Comparison of ENCODE assay signal across 8 cellular contexts in the genomic region with DNA sequence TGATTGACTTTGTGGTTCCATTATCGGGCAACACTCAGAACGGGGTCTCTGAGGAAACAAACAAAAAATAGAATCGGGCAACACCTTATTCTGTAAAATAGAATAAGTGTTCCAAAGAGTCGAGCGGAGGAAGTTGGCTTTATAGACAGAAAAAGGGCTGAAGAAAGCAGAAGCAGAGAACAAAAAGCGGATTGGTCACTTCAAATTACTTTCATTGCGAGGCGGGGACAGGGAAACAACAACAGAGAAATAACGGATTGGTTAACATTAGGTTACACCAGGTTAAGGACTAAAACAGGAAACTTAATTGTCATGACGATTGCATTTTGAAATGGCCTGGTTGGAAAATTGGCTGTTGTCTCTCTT. TPM values are rescaled to one million over a fixed set of nuclear protein-coding genes. Genes with fewer than 3 reads are reported as not detected.
DNase-seq lines count a peak whose midpoint lies in the region; ATAC-seq, FAIRE-seq and TF ChIP-seq lines count a peak whose summit lies in the region.

No MANE protein-coding gene starts in this region.

- peak overlapping the region; percentile 83 for H3K4me2 ChIP-seq in PC-3 (ENCODE audit: low read length)

- DNase-seq in NCI-H1417 (lab: John Stamatoyannopoulos, UW) (peak; percentile 57 to 78 (median 58)), NCI-H1417 treated with DMSO at 0.1 percent for 48 hours (lab: John Stamatoyannopoulos, UW) (no peak), PC-3 (peak; percentile 8), caudate nucleus (lab: John Stamatoyannopoulos, UW) (peak in 2 of 61 donors; percentile 4 to 32), small intestine (peak; percentile 54)

- WGBS in small intestine, 3 donors = 0 to 1% (median 0%) methylated on average over 10 of the region's 10 CpGs

- FAIRE-seq in islet of Langerhans (lab: Jason Lieb, UNC) (peak; percentile 13), small intestine (lab: Jason Lieb, UNC) (no peak)

- TSS peak; percentile 95 for BruUV-seq in PC-3 (replicated peaks; lab: Mats Ljungman, UMichigan)

- H3K27ac ChIP-seq in PC-3 (ENCODE audit: low read length) (peak overlapping the region; percentile 81; the same call in 1 of the 2 replicates), caudate nucleus (ENCODE audit: low read depth, low read length) (peak overlapping the region; percentile 93), small intestine (ENCODE audit: low read depth in 1 of 2, low read length in 1 of 2) (peak overlapping the region in 1 of 2 donors; percentile 99)

- no peaks in the 10 kb centered on the region for H3K9me2 ChIP-seq in PC-3 (replicated peaks; ENCODE audit: low read length)

- H3K36me3 ChIP-seq in PC-3 (ENCODE audit: low read depth, low read length) (no peaks in the 10 kb centered on the region), small intestine (ENCODE audit: control insufficient read depth in 2 of 2, insufficient read depth in 2 of 2, low read length in 2 of 2) (no peaks in the 10 kb centered on the region)

- no peaks in the 10 kb centered on the region for H3F3A ChIP-seq in PC-3 (ENCODE audit: low read length, unreplicated experiment)

- H3K4me3 ChIP-seq in PC-3 (ENCODE audit: low read length) (peak overlapping the region; percentile 91), small intestine (ENCODE audit: low read depth in 1 of 2, low read length in 2 of 2) (peak overlapping the region; percentile 65 to 81)

- POLR2A ChIA-PET in PC-3 (lab: Charles Lee; ENCODE audit: unreplicated experiment) = interaction anchor here (0.6 kb wide), 2 partner anchors 28 to 70 kb away, joined by 3 to 4 read pairs; no protein-coding TSS in a partner anchor

- intact Hi-C loops in PC-3 (cut with micrococcal nuclease) = no loop called here

- H3K9ac ChIP-seq in PC-3 (ENCODE audit: low read length) = peak overlapping the region; percentile 85

- CTCF ChIA-PET in PC-3 (lab: Charles Lee) = no interaction called here

- ATAC-seq in HG02678 (IDR thresholded peaks at IDR 0.05; ENCODE audit: unreplicated experiment) (peak; percentile 6), PC-3 (no peak), HG02970 (IDR thresholded peaks at IDR 0.05; ENCODE audit: low FRiP score, unreplicated experiment) (no peak)

- H3K9me3 ChIP-seq in PC-3 (ENCODE audit: low read length) (no peaks in the 10 kb centered on the region), small intestine (ENCODE audit: control insufficient read depth, low read depth) (no peaks in the 10 kb centered on the region)

- no peaks in the 10 kb centered on the region for H4K20me1 ChIP-seq in PC-3 (ENCODE audit: low read length)

- H3K79me2 ChIP-seq in PC-3 (ENCODE audit: low read length) = peaks cover 39% of the 10 kb centered on the region

- H3K27me3 ChIP-seq in PC-3 (ENCODE audit: low read length) (no peaks in the 10 kb centered on the region), small intestine (ENCODE audit: control insufficient read depth in 2 of 2, insufficient read depth in 2 of 2, low read length in 2 of 2) (no peaks in the 10 kb centered on the region)

- H2AFZ ChIP-seq in PC-3 (ENCODE audit: low read length) = peak overlapping the region; percentile 89

- no peak for TF ChIP-seq CTCF in PC-3 (conservative IDR thresholded peaks at IDR 0.05; ENCODE audit: low read depth, low read length)

- H3K4me1 ChIP-seq in PC-3 (ENCODE audit: insufficient read depth, low read length) (peaks cover 27% of the 10 kb centered on the region), small intestine (ENCODE audit: control insufficient read depth in 2 of 2, insufficient read depth in 1 of 2, low read depth in 1 of 2, low read length in 1 of 2) (peaks cover 0 to 3% of the 10 kb centered on the region in 2 donors)

RNA-seq across cellular contexts. Expression of a gene that starts 0.4 kb away (rescaled TPM):
- 22.0 and 23.8 TPM in 2 replicates for total RNA-seq in PC-3 (2014; rRNA removed)
- polyA plus RNA-seq in small intestine = 10 to 100 TPM in 1 of 3 donors, 1 to 10 TPM in 2; 6.3 to 21.7 (median 7.0) TPM

RNA-seq across cellular contexts. Expression of a gene that starts 49.6 kb away (rescaled TPM):
- 4.2 and 9.1 TPM in 2 replicates for total RNA-seq in PC-3 (2014; rRNA removed)
- polyA plus RNA-seq in small intestine = 1 to 10 TPM in 2 of 3 donors, under 1 TPM in 1; 0.45 to 2.5 (median 1.4) TPM
